Comparison of ENCODE assay signal across 8 cellular contexts in genomic region chr19:12681074-12681987, GRCh38. TPM values are rescaled to one million over a fixed set of nuclear protein-coding genes. Genes with fewer than 3 reads are reported as not detected.
DNase-seq lines count a peak whose midpoint lies in the region; ATAC-seq, FAIRE-seq and TF ChIP-seq lines count a peak whose summit lies in the region.

Gene DHPS, minus strand, starts transcription at chr19:12681880. Its CDS starts 114 bp downstream, at chr19:12681766.

- TF ChIP-seq CTCF in esophagus squamous epithelium (IDR thresholded peaks at IDR 0.05), result peak in 2 of 6 experiments; percentile 9 to 16

- peak; percentile 95 for FAIRE-seq in RCC 7860 (lab: Jason Lieb, UNC)

- H3K9me3 ChIP-seq in KOPT-K1 (ENCODE audit: insufficient read depth, low read length, poor library complexity, severe bottlenecking) (no peaks in the 10 kb centered on the region), esophagus squamous epithelium (no peaks in the 10 kb centered on the region)

- TF ChIP-seq POLR2A in esophagus squamous epithelium (IDR thresholded peaks at IDR 0.05), result peak in 2 of 4 donors; percentile 55 to 58

- peak within 1 kb of the TSS; percentile 97 for H3K27ac Mint-ChIP-seq in activated T-cell treated with anti-CD3 and anti-CD28 coated beads, Interleukin-2, amount 50 U/mL, for 72 hours

- H3K9me3 Mint-ChIP-seq in activated T-cell treated with anti-CD3 and anti-CD28 coated beads, Interleukin-2, amount 50 U/mL, for 72 hours, result no peaks in the 10 kb centered on the region

- H3K27me3 ChIP-seq in esophagus squamous epithelium, result no peaks in the 10 kb centered on the region

- peaks cover 0 to 28% (median 18%) of the 10 kb centered on the region in 3 donors for H3K4me1 ChIP-seq in esophagus squamous epithelium

- peak; percentile 62 for ATAC-seq in GM21737 (IDR thresholded peaks at IDR 0.05; ENCODE audit: unreplicated experiment)
- peak; percentile 87 to 89 for ATAC-seq in activated T-cell treated with anti-CD3 and anti-CD28 coated beads, Interleukin-2, amount 50 U/mL, for 72 hours (replicated peaks in 1 of 2)

- H3K27ac ChIP-seq in KOPT-K1 (ENCODE audit: low read depth, low read length, poor library complexity, severe bottlenecking), result peak within 1 kb of the TSS; percentile 98
- H3K27ac ChIP-seq in esophagus squamous epithelium, result peak within 1 kb of the TSS; percentile 96 to 99 (median 97)

- intact Hi-C loops in esophagus squamous epithelium (cut with DNase I), result no loop called here

- peaks cover 5 to 18% of the 10 kb centered on the region in 2 donors for H3K36me3 Mint-ChIP-seq in activated T-cell treated with anti-CD3 and anti-CD28 coated beads, Interleukin-2, amount 50 U/mL, for 72 hours (ENCODE audit: insufficient read depth in 2 of 2)

- peaks cover 31% of the 10 kb centered on the region for H3K4me1 Mint-ChIP-seq in activated T-cell treated with anti-CD3 and anti-CD28 coated beads, Interleukin-2, amount 50 U/mL, for 72 hours (ENCODE audit: low read depth)

- H3K4me3 Mint-ChIP-seq in activated T-cell treated with anti-CD3 and anti-CD28 coated beads, Interleukin-2, amount 50 U/mL, for 72 hours, result peak within 1 kb of the TSS; percentile 95 to 98

- no peaks in the 10 kb centered on the region for H3K27me3 Mint-ChIP-seq in activated T-cell treated with anti-CD3 and anti-CD28 coated beads, Interleukin-2, amount 50 U/mL, for 72 hours (ENCODE audit: low read depth)

- DNase-seq in DMS53 treated with DMSO at 0.1 percent for 48 hours (lab: John Stamatoyannopoulos, UW; ENCODE audit: unreplicated experiment) (peak; percentile 84), RCC 7860 (ENCODE audit: low spot score) (peak; percentile 96), esophagus squamous epithelium (lab: John Stamatoyannopoulos, UW) (peak; percentile 66), myocyte (ENCODE audit: low read depth) (peak; percentile 97)
- DNase-seq in activated T-cell treated with anti-CD3 and anti-CD28 coated beads, Interleukin-2, amount 50 U/mL, for 72 hours, result peak; percentile 90 to 95
- DNase-seq in stimulated activated CD8-positive, alpha-beta memory T cell treated with anti-CD3 and anti-CD28 coated beads, Interleukin-7, amount 100 ng/mL, for 48 hours (ENCODE audit: extremely low read depth in 1 of 2, low read depth in 1 of 2), result peak; percentile 69 to 89

- peaks cover 40% of the 10 kb centered on the region for H3K36me3 ChIP-seq in KOPT-K1 (ENCODE audit: insufficient read depth, low read length)
- H3K36me3 ChIP-seq in esophagus squamous epithelium, result peaks cover 20 to 40% (median 24%) of the 10 kb centered on the region in 3 donors

- 0 to 1% methylated on average over 26 to 39 of the region's 68 CpGs for WGBS in esophagus squamous epithelium, 2 donors

- H3K4me3 ChIP-seq in esophagus squamous epithelium, result peak within 1 kb of the TSS; percentile 79 to 100 (median 93)

RNA-seq across cellular contexts. Expression of gene DHPS, which starts in this region (rescaled TPM):
- total RNA-seq in activated T-cell treated with anti-CD3 and anti-CD28 coated beads, Interleukin-2, amount 50 U/mL, for 72 hours, result 100 to 1,000 TPM; 140 to 150 TPM
- total RNA-seq in esophagus squamous epithelium, result 10 to 100 TPM; 45.3 to 93.5 (median 51.5) TPM
- 72.5 and 97.1 TPM in 2 replicates for total RNA-seq in myocyte
- 69.0 TPM for polyA plus RNA-seq in myocyte (2012)

Comparison
In these comparisons a context has a peak if more than half of its experiments do, and no peak if none do; other contexts are left out.
1. Peak in every context shown above with its lines: DNase-seq, ATAC-seq, H3K4me3 ChIP-seq and H3K27ac ChIP-seq.